In the genomic region with DNA sequence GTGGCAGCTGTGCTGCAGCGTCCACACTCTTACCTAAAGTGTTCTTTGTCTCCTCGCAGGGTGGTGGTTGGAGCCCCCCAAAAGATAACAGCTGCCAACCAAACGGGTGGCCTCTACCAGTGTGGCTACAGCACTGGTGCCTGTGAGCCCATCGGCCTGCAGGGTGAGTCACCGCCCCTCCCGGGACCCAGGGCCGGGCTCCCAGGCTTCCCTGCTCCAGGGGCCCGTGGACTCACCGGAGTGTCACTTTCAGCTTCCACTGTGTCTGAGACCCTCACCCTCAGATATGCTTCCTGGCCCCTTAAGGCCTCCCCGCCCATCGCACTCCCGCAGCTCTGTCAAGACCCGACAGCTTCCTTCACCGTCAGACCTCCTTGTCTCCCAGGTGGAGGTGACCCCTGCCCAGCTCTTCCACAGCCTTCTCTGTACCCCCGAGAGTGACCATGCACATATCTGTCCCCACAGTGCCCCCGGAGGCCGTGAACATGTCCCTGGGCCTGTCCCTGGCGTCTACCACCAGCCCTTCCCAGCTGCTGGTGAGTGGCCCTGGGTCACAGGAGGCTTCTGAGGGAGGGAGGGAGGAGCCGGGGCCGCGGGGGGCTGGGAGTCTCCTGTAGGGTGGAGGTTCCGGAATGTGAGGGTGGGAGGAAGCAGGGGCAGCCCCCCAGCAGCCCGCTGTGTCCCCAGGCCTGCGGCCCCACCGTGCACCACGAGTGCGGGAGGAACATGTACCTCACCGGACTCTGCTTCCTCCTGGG, we compare ENCODE assay signal across 15 cellular contexts. TPM values are rescaled to one million over a fixed set of nuclear protein-coding genes. Genes with fewer than 3 reads are reported as not detected.
DNase-seq lines count a peak whose midpoint lies in the region; ATAC-seq and TF ChIP-seq lines count a peak whose summit lies in the region.
"Had no signal": no experiment of that assay in that cellular context is flagged by ENCODE, and none has a peak within 500 bp of the region (broad histone marks: within the 10 kb centered on the region; RNA-seq: fewer than 3 reads in every experiment).

No MANE protein-coding gene starts in this region.

- intact Hi-C loops in spleen (cut with DNase I; ENCODE audit: low total_unique reads), result no loop called here

- no peaks in the 10 kb centered on the region for H3K27me3 Mint-ChIP-seq in T-helper 1 cell treated with Interleukin-12 subunit alpha and Interleukin-12 subunit beta and Interleukin-4 antibody, amounts not matched to agents 30 μg/mL and 1 μg/mL, for 36 hours (ENCODE audit: low read depth)
- H3K27me3 Mint-ChIP-seq: naive B cell had no signal

- peaks cover 24% of the 10 kb centered on the region for H3K36me3 Mint-ChIP-seq in T-helper 1 cell treated with Interleukin-12 subunit alpha and Interleukin-12 subunit beta and Interleukin-4 antibody, amounts not matched to agents 30 μg/mL and 1 μg/mL, for 36 hours (ENCODE audit: low read depth)
- H3K36me3 Mint-ChIP-seq: naive B cell had no signal

- peak overlapping the region; percentile 85 for H3K27ac Mint-ChIP-seq in T-helper 1 cell treated with Interleukin-12 subunit alpha and Interleukin-12 subunit beta and Interleukin-4 antibody, amounts not matched to agents 30 μg/mL and 1 μg/mL, for 36 hours

- no peaks in the 10 kb centered on the region for H3K27me3 ChIP-seq in Loucy (ENCODE audit: insufficient read depth, low read length, poor library complexity, severe bottlenecking)
- no peaks in the 10 kb centered on the region for H3K27me3 ChIP-seq in spleen (replicated peaks in 1 of 7)
- H3K27me3 ChIP-seq: brain microvascular endothelial cell, testis had no signal

- H3K4me1 Mint-ChIP-seq in T-helper 1 cell treated with Interleukin-12 subunit alpha and Interleukin-12 subunit beta and Interleukin-4 antibody, amounts not matched to agents 30 μg/mL and 1 μg/mL, for 36 hours (ENCODE audit: low read depth), result peaks cover 53% of the 10 kb centered on the region

- no peaks in the 10 kb centered on the region for H3K79me2 ChIP-seq in Loucy (ENCODE audit: insufficient read depth, low read length)

- H3F3A ChIP-seq in Loucy (ENCODE audit: low read depth), result no peaks in the 10 kb centered on the region

- H2AFZ ChIP-seq in Loucy (ENCODE audit: low read length), result no peak overlapping the region

- TF ChIP-seq CTCF in Loucy (conservative IDR thresholded peaks at IDR 0.05; ENCODE audit: low read length), result peak; percentile 44; the same call in 1 of the 2 replicates
- no peak for TF ChIP-seq CTCF in spleen (IDR thresholded peaks at IDR 0.05 in 8 of 11, conservative IDR thresholded peaks at IDR 0.05 in 3 of 11)

- no peak for DNase-seq in T-helper 1 cell
- DNase-seq in iPS-NIHi7 (ENCODE audit: extremely low spot score), result peak; percentile 43
- peak; percentile 83 for DNase-seq in spleen
- no peak for DNase-seq in stimulated activated CD4-positive, alpha-beta T cell treated with anti-CD3 and anti-CD28 coated beads, Interleukin-1b, Interleukin-23, amount 100 ng/mL, for 48 hours
- no peak for DNase-seq in stimulated activated CD4-positive, alpha-beta T cell treated with anti-CD3 and anti-CD28 coated beads, Interleukin-4, amount 100 ng/mL, for 24 hours
- DNase-seq: brain microvascular endothelial cell, kidney glomerular epithelial cell, naive B cell, testis had no signal

- ATAC-seq in GM21825 (IDR thresholded peaks at IDR 0.05; ENCODE audit: unreplicated experiment), result no peak
- ATAC-seq: gastroesophageal sphincter had no signal

- no peaks in the 10 kb centered on the region for H4K20me1 ChIP-seq in Loucy (ENCODE audit: insufficient read depth, low read length, poor library complexity, severe bottlenecking)

- H3K27ac ChIP-seq in spleen, result peak overlapping the region in 7 of 8 donors; percentile 3 to 91 (median 81)
- H3K27ac ChIP-seq: brain microvascular endothelial cell, gastroesophageal sphincter, testis had no signal

- peaks cover 15% of the 10 kb centered on the region for H3K4me1 ChIP-seq in Loucy (ENCODE audit: insufficient read depth, low read length, poor library complexity, severe bottlenecking)
- H3K4me1 ChIP-seq in spleen, result peaks cover 4 to 79% (median 54%) of the 10 kb centered on the region in 6 donors
- H3K4me1 ChIP-seq: gastroesophageal sphincter, testis had no signal

- H3K4me3 ChIP-seq in Loucy (ENCODE audit: low read length, poor library complexity, severe bottlenecking) (no peak overlapping the region), spleen (peak overlapping the region in 6 of 8 donors; percentile 18 to 65 (median 32))
- H3K4me3 ChIP-seq: gastroesophageal sphincter, testis had no signal

- peak overlapping the region; percentile 81 for H3K4me3 Mint-ChIP-seq in T-helper 1 cell treated with Interleukin-12 subunit alpha and Interleukin-12 subunit beta and Interleukin-4 antibody, amounts not matched to agents 30 μg/mL and 1 μg/mL, for 36 hours

- no peak overlapping the region for H3K9ac ChIP-seq in Loucy (ENCODE audit: low read depth, low read length, poor library complexity, severe bottlenecking)

- 54 to 69% (median 58%) methylated on average over 18 to 28 of the region's 28 CpGs for WGBS in spleen, 5 donors

- no peak for TF ChIP-seq POLR2A in spleen (IDR thresholded peaks at IDR 0.05)

- no peak overlapping the region for H3K4me2 ChIP-seq in Loucy (ENCODE audit: low read depth, low read length, poor library complexity, severe bottlenecking)

- H3K9me3 ChIP-seq in Loucy (ENCODE audit: insufficient read depth, low read depth, low read length) (no peaks in the 10 kb centered on the region), spleen (no peaks in the 10 kb centered on the region)
- H3K9me3 ChIP-seq: gastroesophageal sphincter, testis had no signal

- no peaks in the 10 kb centered on the region for H3K36me3 ChIP-seq in Loucy (ENCODE audit: insufficient read depth, low read length)
- H3K36me3 ChIP-seq in spleen, result peaks cover 0 to 16% (median 0%) of the 10 kb centered on the region in 6 donors
- H3K36me3 ChIP-seq: brain microvascular endothelial cell, gastroesophageal sphincter had no signal

- H3K9me3 Mint-ChIP-seq in T-helper 1 cell treated with Interleukin-12 subunit alpha and Interleukin-12 subunit beta and Interleukin-4 antibody, amounts not matched to agents 30 μg/mL and 1 μg/mL, for 36 hours, result no peaks in the 10 kb centered on the region
- H3K9me3 Mint-ChIP-seq: naive B cell had no signal

- H3K9me2 ChIP-seq in Loucy (replicated peaks; ENCODE audit: low read depth, low read length), result no peaks in the 10 kb centered on the region

RNA-seq across cellular contexts. Expression of gene ITGAX, which starts 1.8 kb away (rescaled TPM):
- 100 to 1,000 TPM in 5 of 7 donors, 10 to 100 TPM in 2; 52.1 to 330 (median 161) TPM for total RNA-seq in spleen
- 10 to 100 TPM in 2 of 3 donors, 1 to 10 TPM in 1; 8.9 to 45.5 (median 30.5) TPM for polyA plus RNA-seq in spleen
- total RNA-seq: NCI-H460 had no signal

RNA-seq across cellular contexts. Expression of gene ITGAD, which starts 36.4 kb away (rescaled TPM):
- total RNA-seq in spleen, result 10 to 100 TPM in 6 of 7 donors, 1 to 10 TPM in 1; 6.7 to 25.8 (median 19.3) TPM
- polyA plus RNA-seq in spleen, result 1 to 10 TPM; 1.2 to 3.5 (median 2.3) TPM
- total RNA-seq: A172, NCI-H460 had no signal

Comparison
In these comparisons a context has a peak if more than half of its experiments do, and no peak if none do; other contexts are left out.
1. DNase-seq: peak in iPS-NIHi7 (single experiment) and spleen (single experiment); none in T-helper 1 cell (0 of 5), stimulated activated CD4-positive, alpha-beta T cell treated with anti-CD3 and anti-CD28 coated beads, Interleukin-1b, Interleukin-23, amount 100 ng/mL, for 48 hours (single experiment) and stimulated activated CD4-positive, alpha-beta T cell treated with anti-CD3 and anti-CD28 coated beads, Interleukin-4, amount 100 ng/mL, for 24 hours (single experiment).